In the genomic region with DNA sequence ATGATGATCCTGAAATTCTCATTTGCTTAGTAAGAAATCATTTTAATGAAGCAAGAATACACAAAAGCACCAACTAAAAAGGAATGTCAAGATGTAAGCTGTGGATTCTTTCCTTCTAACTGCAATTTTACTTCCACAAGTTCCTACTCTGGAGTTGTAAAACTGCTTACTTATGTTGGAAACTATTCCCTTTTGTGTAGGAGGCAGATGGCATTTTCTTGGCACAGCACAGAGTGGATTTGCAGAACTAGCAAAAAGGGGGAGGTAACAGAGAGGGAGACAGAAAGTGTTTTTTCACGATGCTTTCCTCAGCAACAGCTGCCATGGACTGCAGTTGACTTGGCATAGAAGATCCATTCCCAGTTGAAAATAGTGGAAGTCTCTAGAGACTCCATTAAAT, we compare ENCODE assay signal across 28 cellular contexts.
DNase-seq lines count a peak whose midpoint lies in the region; ATAC-seq and TF ChIP-seq lines count a peak whose summit lies in the region.
"Had no signal": no experiment of that assay in that cellular context is flagged by ENCODE, and none has a peak within 500 bp of the region (broad histone marks: within the 10 kb centered on the region; RNA-seq: fewer than 3 reads in every experiment).

No MANE protein-coding gene starts in this region.

- H2AFZ ChIP-seq in SK-N-SH (ENCODE audit: low read depth), result no peak overlapping the region

- intact Hi-C loops in left ventricle myocardium inferior (cut with micrococcal nuclease), result no loop called here

- no peaks in the 10 kb centered on the region for H3K27me3 Mint-ChIP-seq in chondrocyte (ENCODE audit: low read depth)
- H3K27me3 Mint-ChIP-seq in activated T-helper 17 cell treated with anti-CD3 and anti-CD28 coated beads, Interleukin-2, amount 50 U/mL, for 72 hours, result no peaks in the 10 kb centered on the region
- H3K27me3 Mint-ChIP-seq: central memory CD8-positive, alpha-beta T cell had no signal

- H3K4me2 ChIP-seq in SK-N-SH, result 0 out of 2 replicates have a peak overlapping the region, but pooled peaks have one; percentile 2

- DNase-seq in SK-N-SH (no peak), chondrocyte (ENCODE audit: low spot score) (no peak), middle frontal gyrus (ENCODE audit: extremely low spot score, low spot score) (peak; percentile 11), left ventricle myocardium inferior (no peak)
- DNase-seq in stimulated activated CD8-positive, alpha-beta memory T cell treated with anti-CD3 and anti-CD28 coated beads, Interleukin-4, amount 100 ng/mL, for 48 hours, result no peak
- DNase-seq: 8988T; activated CD4-positive, alpha-beta T cell treated with anti-CD3 and anti-CD28 coated beads for 48 hours; activated naive CD4-positive, alpha-beta T cell treated with anti-CD3 and anti-CD28 coated beads, Interleukin-2, amount 50 U/mL, for 16 hours; aorta; BE2C; COR-L47; DMS79 treated with DMSO at 0.1 percent for 48 hours; foreskin keratinocyte; lower lobe of right lung; NCI-H1048; NCI-H1694 treated with DMSO at 0.1 percent for 48 hours; NCI-H82; stomach; transverse colon had no signal

- TF ChIP-seq RAD21 in SK-N-SH (IDR thresholded peaks at IDR 0.05; ENCODE audit: low read length), result no peak

- no peak overlapping the region for H3K9ac ChIP-seq in SK-N-SH

- 0% methylated on average over 1 of the region's 1 CpG for WGBS in SK-N-SH (ENCODE audit: low lambda C conversion rate)

- H3K27me3 ChIP-seq in SK-N-SH (ENCODE audit: insufficient read depth) (no peaks in the 10 kb centered on the region), left ventricle myocardium inferior (ENCODE audit: low read depth) (no peaks in the 10 kb centered on the region)
- H3K27me3 ChIP-seq: BE2C, foreskin keratinocyte, stomach, transverse colon had no signal

- no peaks in the 10 kb centered on the region for H3K36me3 ChIP-seq in SK-N-SH (replicated peaks in 1 of 2; ENCODE audit: control insufficient read depth in 1 of 2, insufficient read depth in 2 of 2, low read length in 1 of 2)
- no peaks in the 10 kb centered on the region for H3K36me3 ChIP-seq in left ventricle myocardium inferior
- H3K36me3 ChIP-seq: BE2C, lower lobe of right lung, stomach, transverse colon had no signal

- H3K4me3 Mint-ChIP-seq in chondrocyte (ENCODE audit: unreplicated experiment), result no peak overlapping the region
- H3K4me3 Mint-ChIP-seq in activated T-helper 17 cell treated with anti-CD3 and anti-CD28 coated beads, Interleukin-2, amount 50 U/mL, for 72 hours, result no peak overlapping the region
- H3K4me3 Mint-ChIP-seq: activated T-helper 1 cell treated with anti-CD3 and anti-CD28 coated beads, Interleukin-12 subunit alpha, Interleukin-12 subunit beta, Interleukin-2, Interleukin-4 antibody, amounts not matched to agents 30 ng/mL and 10 ng/mL and 1 ng/mL, durations not matched to agents 14 hours and 24 hours and 36 hours; central memory CD8-positive, alpha-beta T cell; neural crest cell had no signal

- peaks cover 20% of the 10 kb centered on the region for H3K4me1 Mint-ChIP-seq in chondrocyte (ENCODE audit: low read depth)
- no peaks in the 10 kb centered on the region for H3K4me1 Mint-ChIP-seq in activated T-helper 17 cell treated with anti-CD3 and anti-CD28 coated beads, Interleukin-2, amount 50 U/mL, for 72 hours
- H3K4me1 Mint-ChIP-seq: central memory CD8-positive, alpha-beta T cell had no signal

- peak overlapping the region in 1 of 2 experiments; percentile 25; a peak in 1 of 4 replicates for H3K27ac ChIP-seq in SK-N-SH (ENCODE audit: low read depth in 2 of 2, low read length in 1 of 2)
- no peak overlapping the region for H3K27ac ChIP-seq in left ventricle myocardium inferior (replicated peaks)
- H3K27ac ChIP-seq: foreskin keratinocyte, lower lobe of right lung, stomach, transverse colon, VCaP had no signal

- H3K4me1 ChIP-seq in SK-N-SH (ENCODE audit: control insufficient read depth in 1 of 2, insufficient read depth in 2 of 2, low read depth in 1 of 2, low read length in 1 of 2) (0 out of 4 replicates have a peak, but pooled peaks cover 0 to 8% of the 10 kb centered on the region in 2 experiments), left ventricle myocardium inferior (no peaks in the 10 kb centered on the region)
- H3K4me1 ChIP-seq: BE2C, foreskin keratinocyte, lower lobe of right lung, stomach, transverse colon had no signal

- no peaks in the 10 kb centered on the region for H3K9me2 ChIP-seq in SK-N-SH

- TF ChIP-seq EP300 in SK-N-SH (IDR thresholded peaks at IDR 0.05; ENCODE audit: borderline replicate concordance in 1 of 2, low read depth in 1 of 2, low read length in 1 of 2), result no peak

- no peaks in the 10 kb centered on the region for H4K20me1 ChIP-seq in SK-N-SH (ENCODE audit: insufficient read depth)

- CTCF ChIA-PET in SK-N-SH (lab: Yijun Ruan, JAX), result no interaction called here

- H3K27ac Mint-ChIP-seq in chondrocyte (ENCODE audit: unreplicated experiment), result peak overlapping the region; percentile 33
- no peak overlapping the region for H3K27ac Mint-ChIP-seq in activated T-helper 17 cell treated with anti-CD3 and anti-CD28 coated beads, Interleukin-2, amount 50 U/mL, for 72 hours
- H3K27ac Mint-ChIP-seq: activated T-helper 1 cell treated with anti-CD3 and anti-CD28 coated beads, Interleukin-12 subunit alpha, Interleukin-12 subunit beta, Interleukin-2, Interleukin-4 antibody, amounts not matched to agents 30 ng/mL and 10 ng/mL and 1 ng/mL, durations not matched to agents 14 hours and 24 hours and 36 hours had no signal

- no peak overlapping the region for H3K4me3 ChIP-seq in SK-N-SH (ENCODE audit: low read depth in 2 of 2, low read length in 1 of 2)
- H3K4me3 ChIP-seq in left ventricle myocardium inferior, result no peak overlapping the region
- H3K4me3 ChIP-seq: lower lobe of right lung, stomach, transverse colon had no signal

- no peaks in the 10 kb centered on the region for H3K36me3 Mint-ChIP-seq in chondrocyte (ENCODE audit: low read depth)
- no peaks in the 10 kb centered on the region for H3K36me3 Mint-ChIP-seq in activated T-helper 17 cell treated with anti-CD3 and anti-CD28 coated beads, Interleukin-2, amount 50 U/mL, for 72 hours (ENCODE audit: low read depth)

- no peaks in the 10 kb centered on the region for H3K9me3 ChIP-seq in SK-N-SH
- H3K9me3 ChIP-seq in left ventricle myocardium inferior (replicated peaks), result no peaks in the 10 kb centered on the region
- H3K9me3 ChIP-seq: BE2C, lower lobe of right lung, stomach, transverse colon had no signal

- ATAC-seq in SK-N-SH treated with all-trans-retinoic acid at 6 μM for 48 hours (no peak), GM21390 (IDR thresholded peaks at IDR 0.05; ENCODE audit: unreplicated experiment) (no peak)
- ATAC-seq in activated T-helper 17 cell treated with anti-CD3 and anti-CD28 coated beads, Interleukin-2, amount 50 U/mL, for 72 hours (replicated peaks), result no peak
- ATAC-seq: foreskin keratinocyte, HCT116, lower lobe of right lung, sciatic nerve had no signal

- H3K9me3 Mint-ChIP-seq in chondrocyte (ENCODE audit: low read depth), result no peaks in the 10 kb centered on the region
- peaks cover 3% of the 10 kb centered on the region for H3K9me3 Mint-ChIP-seq in activated T-helper 17 cell treated with anti-CD3 and anti-CD28 coated beads, Interleukin-2, amount 50 U/mL, for 72 hours
- H3K9me3 Mint-ChIP-seq: activated T-helper 1 cell treated with anti-CD3 and anti-CD28 coated beads, Interleukin-12 subunit alpha, Interleukin-12 subunit beta, Interleukin-2, Interleukin-4 antibody, amounts not matched to agents 30 ng/mL and 10 ng/mL and 1 ng/mL, durations not matched to agents 14 hours and 24 hours and 36 hours; neural crest cell had no signal

- no peaks in the 10 kb centered on the region for H3F3A ChIP-seq in SK-N-SH (replicated peaks; ENCODE audit: insufficient read depth)

- TF ChIP-seq CTCF in SK-N-SH (IDR thresholded peaks at IDR 0.05), result no peak
- no peak for TF ChIP-seq CTCF in chondrocyte (IDR thresholded peaks at IDR 0.05)
- no peak for TF ChIP-seq CTCF in left ventricle myocardium inferior (IDR thresholded peaks at IDR 0.05; ENCODE audit: borderline replicate concordance)

- POLR2A ChIA-PET in SK-N-SH (lab: Yijun Ruan, JAX), result no interaction called here

- no peaks in the 10 kb centered on the region for H3K79me2 ChIP-seq in SK-N-SH (ENCODE audit: insufficient read depth)

TF ChIP-seq in SK-N-SH, 30 proteins besides CTCF, POLR2A, EP300 and RAD21 (continues in another document):
- TF ChIP-seq NFIC (IDR thresholded peaks at IDR 0.05; ENCODE audit: borderline replicate concordance), result peak; percentile 14; the same call in 1 of the 2 replicates
- TF ChIP-seq EZH2phosphoT487 (IDR thresholded peaks at IDR 0.05; ENCODE audit: borderline replicate concordance, low read depth), result no peak
- TF ChIP-seq, protein P1, sequence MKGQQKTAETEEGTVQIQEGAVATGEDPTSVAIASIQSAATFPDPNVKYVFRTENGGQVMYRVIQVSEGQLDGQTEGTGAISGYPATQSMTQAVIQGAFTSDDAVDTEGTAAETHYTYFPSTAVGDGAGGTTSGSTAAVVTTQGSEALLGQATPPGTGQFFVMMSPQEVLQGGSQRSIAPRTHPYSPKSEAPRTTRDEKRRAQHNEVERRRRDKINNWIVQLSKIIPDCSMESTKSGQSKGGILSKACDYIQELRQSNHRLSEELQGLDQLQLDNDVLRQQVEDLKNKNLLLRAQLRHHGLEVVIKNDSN (IDR thresholded peaks at IDR 0.05; ENCODE audit: borderline replicate concordance, low read depth), result no peak
- no peak for TF ChIP-seq ELF1 (IDR thresholded peaks at IDR 0.05)
- TF ChIP-seq TCF12 (IDR thresholded peaks at IDR 0.05), result no peak

TF ChIP-seq in SK-N-SH treated with all-trans-retinoic acid at 6 μM for 48 hours, 23 proteins besides CTCF, POLR2A, EP300 and RAD21:
- TF ChIP-seq ZC3H10 (CRISPR knock-in tag; IDR thresholded peaks at IDR 0.05) (no peak), ZNF8 (CRISPR knock-in tag; IDR thresholded peaks at IDR 0.05) (no peak)
